In genomic region chr3:184598220-184598927, GRCh38 we compare ENCODE assay signal across 23 cellular contexts. TPM values are rescaled to one million over a fixed set of nuclear protein-coding genes. Genes with fewer than 3 reads are reported as not detected.
DNase-seq lines count a peak whose midpoint lies in the region; TF ChIP-seq lines count a peak whose summit lies in the region.
"Had no signal": no experiment of that assay in that cellular context is flagged by ENCODE, and none has a peak within 500 bp of the region (broad histone marks: within the 10 kb centered on the region; RNA-seq: fewer than 3 reads in every experiment).

No MANE protein-coding gene starts in this region.

- H3K27ac Mint-ChIP-seq in osteocyte (ENCODE audit: unreplicated experiment), result peak overlapping the region; percentile 34
- H3K27ac Mint-ChIP-seq: CD14-positive monocyte; naive thymus-derived CD8-positive, alpha-beta T cell; stimulated activated naive B cell treated with anti-CD40 and anti-IgM and Interleukin-4, amounts not matched to agents 10 μg/mL and 1 μg/mL and 100 μg/mL, for 72 hours had no signal

- H3K27me3 Mint-ChIP-seq in osteocyte (ENCODE audit: unreplicated experiment), result no peaks in the 10 kb centered on the region

- H3K27me3 ChIP-seq in SK-N-SH (ENCODE audit: insufficient read depth), result no peaks in the 10 kb centered on the region
- peaks cover 11% of the 10 kb centered on the region for H3K27me3 ChIP-seq in left ventricle myocardium inferior (ENCODE audit: low read depth)

- no peaks in the 10 kb centered on the region for H3F3A ChIP-seq in SK-N-SH (replicated peaks; ENCODE audit: insufficient read depth)

- H3K9me2 ChIP-seq in SK-N-SH, result no peaks in the 10 kb centered on the region

- H3K4me3 ChIP-seq in SK-N-SH (ENCODE audit: low read depth in 2 of 2, low read length in 1 of 2), result no peak overlapping the region; a peak in 1 of 4 replicates
- H3K4me3 ChIP-seq in left ventricle myocardium inferior, result no peak overlapping the region
- H3K4me3 ChIP-seq: gastroesophageal sphincter, HAP-1 had no signal

- H3K4me1 Mint-ChIP-seq in osteocyte (ENCODE audit: unreplicated experiment), result peaks cover 44% of the 10 kb centered on the region

- TF ChIP-seq EP300 in SK-N-SH (IDR thresholded peaks at IDR 0.05; ENCODE audit: borderline replicate concordance in 1 of 2, low read depth in 1 of 2, low read length in 1 of 2), result peak in 1 of 2 experiments; percentile 44; a peak in 2 of 4 replicates

- WGBS in SK-N-SH (ENCODE audit: low lambda C conversion rate), result 70% methylated on average over 15 of the region's 17 CpGs

- H3K36me3 ChIP-seq in SK-N-SH (replicated peaks in 1 of 2; ENCODE audit: control insufficient read depth in 1 of 2, insufficient read depth in 2 of 2, low read length in 1 of 2), result no peaks in the 10 kb centered on the region
- no peaks in the 10 kb centered on the region for H3K36me3 ChIP-seq in left ventricle myocardium inferior
- H3K36me3 ChIP-seq: gastroesophageal sphincter, HAP-1 had no signal

- no peaks in the 10 kb centered on the region for H4K20me1 ChIP-seq in SK-N-SH (ENCODE audit: insufficient read depth)

- intact Hi-C loops in left ventricle myocardium inferior (cut with micrococcal nuclease), result no loop called here

- POLR2A ChIA-PET in SK-N-SH (lab: Yijun Ruan, JAX), result interaction anchor here (0.8 to 1.4 kb wide), 4 partner anchors 12 to 113 kb away, joined by 3 to 11 read pairs (median 4); partner anchors contain the start of genes EPHB3 and MAGEF1

- DNase-seq in ELF-1 (ENCODE audit: low read depth, low spot score), result peak; percentile 63
- peak; percentile 91 for DNase-seq in SK-N-SH
- DNase-seq in left ventricle myocardium inferior, result no peak
- no peak for DNase-seq in osteocyte (ENCODE audit: extremely low spot score, unreplicated experiment)
- no peak for DNase-seq in GOT3 (lab: John Stamatoyannopoulos, UW)
- DNase-seq in NCI-H526 (lab: John Stamatoyannopoulos, UW), result no peak
- DNase-seq in hypothalamus (lab: John Stamatoyannopoulos, UW), result no peak
- no peak for DNase-seq in NCI-H2081 (lab: John Stamatoyannopoulos, UW)
- DNase-seq: activated CD4-positive, alpha-beta T cell treated with anti-CD3 and anti-CD28 coated beads, Interleukin-2, amount 50 U/mL, for 48 hours; activated naive CD4-positive, alpha-beta T cell treated with Interleukin-2 at 50 U/mL for 16 hours; cerebellar nuclear complex; DMS79; GDM1; IMR-90; naive thymus-derived CD8-positive, alpha-beta T cell; NCI-H1436 treated with DMSO at 0.1 percent for 48 hours; NCI-H2107; NCI-H774; small intestine; stimulated activated naive B cell treated with anti-CD40 and anti-IgM and Interleukin-4, amounts not matched to agents 10 μg/mL and 1 μg/mL and 100 μg/mL, for 72 hours had no signal

- no peaks in the 10 kb centered on the region for H3K9me3 Mint-ChIP-seq in osteocyte (ENCODE audit: unreplicated experiment)
- H3K9me3 Mint-ChIP-seq: naive thymus-derived CD8-positive, alpha-beta T cell; stimulated activated naive B cell treated with anti-CD40 and anti-IgM and Interleukin-4, amounts not matched to agents 10 μg/mL and 1 μg/mL and 100 μg/mL, for 72 hours had no signal

- TF ChIP-seq CTCF in SK-N-SH (IDR thresholded peaks at IDR 0.05) (no peak), left ventricle myocardium inferior (IDR thresholded peaks at IDR 0.05; ENCODE audit: borderline replicate concordance) (no peak), osteocyte (IDR thresholded peaks at IDR 0.05) (no peak)

- no peak overlapping the region for H3K4me2 ChIP-seq in SK-N-SH

- CTCF ChIA-PET in SK-N-SH (lab: Yijun Ruan, JAX), result interaction anchor here (1.1 to 2.6 kb wide), 5 partner anchors 44 to 203 kb away, joined by 3 to 10 read pairs (median 3); no protein-coding TSS in a partner anchor

- no peaks in the 10 kb centered on the region for H3K79me2 ChIP-seq in SK-N-SH (ENCODE audit: insufficient read depth)

- no peaks in the 10 kb centered on the region for H3K36me3 Mint-ChIP-seq in osteocyte (ENCODE audit: unreplicated experiment)
- H3K36me3 Mint-ChIP-seq: stimulated activated naive B cell treated with anti-CD40 and anti-IgM and Interleukin-4, amounts not matched to agents 10 μg/mL and 1 μg/mL and 100 μg/mL, for 72 hours had no signal

- H3K27ac ChIP-seq in SK-N-SH (ENCODE audit: low read depth in 2 of 2, low read length in 1 of 2) (peak overlapping the region in 1 of 2 experiments; percentile 98; a peak in 2 of 4 replicates), left ventricle myocardium inferior (replicated peaks) (peak overlapping the region; percentile 80)
- H3K27ac ChIP-seq: gastroesophageal sphincter had no signal

- H3K4me1 ChIP-seq in SK-N-SH (ENCODE audit: control insufficient read depth in 1 of 2, insufficient read depth in 2 of 2, low read depth in 1 of 2, low read length in 1 of 2) (peaks cover 0 to 64% of the 10 kb centered on the region in 2 experiments; a peak in 2 of 4 replicates), left ventricle myocardium inferior (peaks cover 40% of the 10 kb centered on the region)
- H3K4me1 ChIP-seq: HAP-1 had no signal

- H3K9ac ChIP-seq in SK-N-SH, result no peak overlapping the region

- H3K9me3 ChIP-seq in SK-N-SH, result no peaks in the 10 kb centered on the region
- no peaks in the 10 kb centered on the region for H3K9me3 ChIP-seq in left ventricle myocardium inferior (replicated peaks)
- H3K9me3 ChIP-seq: gastroesophageal sphincter, HAP-1 had no signal

- 0 out of 2 replicates have a peak, but pooled peaks have one; percentile 24 for TF ChIP-seq RAD21 in SK-N-SH (IDR thresholded peaks at IDR 0.05; ENCODE audit: low read length)

- H3K4me3 Mint-ChIP-seq in osteocyte (ENCODE audit: unreplicated experiment), result no peak overlapping the region
- H3K4me3 Mint-ChIP-seq: CD14-positive monocyte; naive thymus-derived CD8-positive, alpha-beta T cell; stimulated activated naive B cell treated with anti-CD40 and anti-IgM and Interleukin-4, amounts not matched to agents 10 μg/mL and 1 μg/mL and 100 μg/mL, for 72 hours had no signal

- H2AFZ ChIP-seq in SK-N-SH (ENCODE audit: low read depth), result no peak overlapping the region

TF ChIP-seq in SK-N-SH, 30 proteins besides CTCF, POLR2A, EP300 and RAD21:
- TF ChIP-seq EZH2phosphoT487 (IDR thresholded peaks at IDR 0.05; ENCODE audit: borderline replicate concordance, low read depth) (no peak), CHD2 (IDR thresholded peaks at IDR 0.05; ENCODE audit: low read length, partially characterized antibody) (peak; percentile 57), USF1 (IDR thresholded peaks at IDR 0.05; ENCODE audit: borderline replicate concordance, low read depth) (no peak), NFIC (IDR thresholded peaks at IDR 0.05; ENCODE audit: borderline replicate concordance) (no peak), RCOR1 (IDR thresholded peaks at IDR 0.05; ENCODE audit: low read length) (peak; percentile 73; the same call in 1 of the 2 replicates), GATA2 (CRISPR knock-in tag; IDR thresholded peaks at IDR 0.05) (peak; percentile 83), IRF3 (IDR thresholded peaks at IDR 0.05; ENCODE audit: low read depth, low read length) (no peak), FOXJ3 (CRISPR knock-in tag; IDR thresholded peaks at IDR 0.05) (peak; percentile 64; the same call in 1 of the 2 replicates), FOXM1 (IDR thresholded peaks at IDR 0.05; ENCODE audit: low read depth) (no peak), GABPA (IDR thresholded peaks at IDR 0.05; ENCODE audit: low read depth) (no peak), TCF12 (IDR thresholded peaks at IDR 0.05) (peak; percentile 46), ELF1 (IDR thresholded peaks at IDR 0.05) (no peak), TEAD4 (IDR thresholded peaks at IDR 0.05; ENCODE audit: borderline replicate concordance, insufficient read depth) (no peak), SMC3 (IDR thresholded peaks at IDR 0.05; ENCODE audit: low read depth, low read length) (no peak), SIN3A (IDR thresholded peaks at IDR 0.05; ENCODE audit: borderline replicate concordance, low read depth, low read length) (no peak)

RNA-seq across cellular contexts. Expression of gene EPHB3, which starts 36.8 kb away (rescaled TPM):
- polyA plus RNA-seq in SK-N-SH (2012; rRNA removed), result 2.1 and 4.2 TPM in 2 replicates
- 1.5 and 2.0 TPM in 2 replicates for polyA plus RNA-seq in SK-N-SH (2012; cell fraction: cytosol; rRNA removed)
- 10.0 and 14.1 TPM in 2 replicates for polyA plus RNA-seq in SK-N-SH (2012; cell fraction: nucleus; rRNA removed)
- total RNA-seq in left ventricle myocardium inferior (5.0 TPM), osteocyte (10.6 and 11.4 TPM in 2 replicates)
- total RNA-seq: naive thymus-derived CD8-positive, alpha-beta T cell had no signal

Comparison
In these comparisons a context has a peak if more than half of its experiments do, and no peak if none do; other contexts are left out.
1. DNase-seq: peak in ELF-1 (single experiment) and SK-N-SH (single experiment); none in left ventricle myocardium inferior (single experiment), osteocyte (single experiment), GOT3 (single experiment), NCI-H526 (0 of 2), hypothalamus (0 of 51) and NCI-H2081 (0 of 2).